In the genomic region with DNA sequence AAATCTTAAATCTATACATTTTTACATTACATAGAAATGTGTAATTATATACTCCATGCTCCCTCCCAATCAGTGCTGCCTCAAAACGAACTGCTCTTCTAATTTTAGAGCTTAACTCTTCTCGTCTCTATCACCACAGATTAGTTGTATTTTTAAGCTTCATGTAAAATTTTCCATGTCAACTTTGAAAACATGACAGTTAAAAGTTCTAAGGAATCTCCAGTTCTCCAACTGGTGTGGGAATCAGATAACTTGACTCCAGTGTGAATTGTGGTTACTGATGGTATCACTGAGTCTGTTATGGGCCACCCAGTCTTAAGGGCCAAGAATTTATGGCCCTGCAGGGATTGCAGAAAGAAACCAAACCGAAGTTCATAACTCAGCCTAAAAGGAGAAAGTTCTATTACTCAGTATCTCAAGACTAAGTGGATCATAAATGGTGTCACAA, we compare ENCODE assay signal across 9 cellular contexts. TPM values are rescaled to one million over a fixed set of nuclear protein-coding genes. Genes with fewer than 3 reads are reported as not detected.
DNase-seq lines count a peak whose midpoint lies in the region; ATAC-seq, FAIRE-seq and TF ChIP-seq lines count a peak whose summit lies in the region.
"Had no signal": no experiment of that assay in that cellular context is flagged by ENCODE, and none has a peak within 500 bp of the region (broad histone marks: within the 10 kb centered on the region; RNA-seq: fewer than 3 reads in every experiment).

No MANE protein-coding gene starts in this region.

- peaks cover 37% of the 10 kb centered on the region for H3K79me2 ChIP-seq in keratinocyte (ENCODE audit: control insufficient read depth, insufficient read depth, low read length)

- no peak for DNase-seq in activated CD4-positive, alpha-beta T cell treated with anti-CD3 and anti-CD28 coated beads, Interleukin-2, amount 10 ng/mL, durations not matched to agents 7 days and 5 days
- DNase-seq in activated CD4-positive, alpha-beta T cell treated with anti-CD3 and anti-CD28 coated beads, Interleukin-2, amount 50 U/mL, for 1 hour: no peak
- DNase-seq in activated CD4-positive, alpha-beta memory T cell treated with anti-CD3 and anti-CD28 coated beads for 36 hours: no peak
- DNase-seq in keratinocyte (ENCODE audit: low read depth, low spot score) (no peak), suprapubic skin (ENCODE audit: low spot score in 2 of 2) (no peak), KG1 (lab: John Stamatoyannopoulos, UW) (no peak), NCI-H2171 (lab: John Stamatoyannopoulos, UW) (no peak)

- TF ChIP-seq POLR2A in suprapubic skin (IDR thresholded peaks at IDR 0.05): no peak

- WGBS in suprapubic skin: 9% methylated on average over 3 of the region's 3 CpGs

- no peak for ATAC-seq in HG03280 (IDR thresholded peaks at IDR 0.05; ENCODE audit: unreplicated experiment)

- H3K27ac ChIP-seq in keratinocyte (ENCODE audit: control insufficient read depth, insufficient read depth, low read length): peak overlapping the region; percentile 100
- peak overlapping the region; percentile 95 for H3K27ac ChIP-seq in suprapubic skin

- peak overlapping the region; percentile 99 for H3K9ac ChIP-seq in keratinocyte (ENCODE audit: control insufficient read depth, extremely low read depth, insufficient read depth, low read length)

- TF ChIP-seq CTCF in keratinocyte (optimal IDR thresholded peaks at IDR 0.05 in 1 of 3, IDR thresholded peaks at IDR 0.05 in 1 of 3, conservative IDR thresholded peaks at IDR 0.05 in 1 of 3; ENCODE audit: extremely low read depth in 1 of 3, insufficient read depth in 2 of 3, low read length in 3 of 3) (no peak), suprapubic skin (IDR thresholded peaks at IDR 0.05) (no peak)

- no peaks in the 10 kb centered on the region for H3K27me3 Mint-ChIP-seq in activated CD4-positive, alpha-beta T cell treated with anti-CD3 and anti-CD28 coated beads, Interleukin-2, amount 10 ng/mL, durations not matched to agents 7 days and 5 days
- no peaks in the 10 kb centered on the region for H3K27me3 Mint-ChIP-seq in activated CD4-positive, alpha-beta memory T cell treated with anti-CD3 and anti-CD28 coated beads for 36 hours

- FAIRE-seq in keratinocyte (lab: Jason Lieb, UNC): no peak

- POLR2A ChIA-PET in activated CD4-positive, alpha-beta T cell treated with anti-CD3 and anti-CD28 coated beads, Interleukin-2, amount 10 ng/mL, durations not matched to agents 7 days and 5 days (lab: Charles Lee): interaction anchor here (0.7 to 1.7 kb wide), 2 partner anchors 42 to 47 kb away, joined by 3 to 14 read pairs; no protein-coding TSS in a partner anchor
- POLR2A ChIA-PET in activated CD4-positive, alpha-beta memory T cell treated with anti-CD3 and anti-CD28 coated beads for 36 hours (lab: Charles Lee): interaction anchor here (0.7 to 5.8 kb wide), 6 partner anchors 8 to 681 kb away, joined by 3 to 202 read pairs (median 4); a partner anchor contains a TSS

- peaks cover 58% of the 10 kb centered on the region for H3K4me1 Mint-ChIP-seq in activated CD4-positive, alpha-beta T cell treated with anti-CD3 and anti-CD28 coated beads, Interleukin-2, amount 10 ng/mL, durations not matched to agents 7 days and 5 days
- H3K4me1 Mint-ChIP-seq in activated CD4-positive, alpha-beta memory T cell treated with anti-CD3 and anti-CD28 coated beads for 36 hours (ENCODE audit: low read depth): peaks cover 67% of the 10 kb centered on the region

- peaks cover 3% of the 10 kb centered on the region for H3K36me3 Mint-ChIP-seq in activated CD4-positive, alpha-beta T cell treated with anti-CD3 and anti-CD28 coated beads, Interleukin-2, amount 10 ng/mL, durations not matched to agents 7 days and 5 days (ENCODE audit: low read depth)
- H3K36me3 Mint-ChIP-seq in activated CD4-positive, alpha-beta memory T cell treated with anti-CD3 and anti-CD28 coated beads for 36 hours: peaks cover 16% of the 10 kb centered on the region

- peak overlapping the region; percentile 100 for H3K27ac Mint-ChIP-seq in activated CD4-positive, alpha-beta T cell treated with anti-CD3 and anti-CD28 coated beads, Interleukin-2, amount 10 ng/mL, durations not matched to agents 7 days and 5 days
- peak overlapping the region; percentile 100 for H3K27ac Mint-ChIP-seq in activated CD4-positive, alpha-beta memory T cell treated with anti-CD3 and anti-CD28 coated beads for 36 hours

- H3K4me1 ChIP-seq in keratinocyte (ENCODE audit: control insufficient read depth, extremely low read depth, insufficient read depth, low read length) (peaks cover 71% of the 10 kb centered on the region), suprapubic skin (peaks cover 88% of the 10 kb centered on the region)

- H2AFZ ChIP-seq in keratinocyte (ENCODE audit: control insufficient read depth, low read length): no peak overlapping the region

- no peaks in the 10 kb centered on the region for H3K9me3 Mint-ChIP-seq in activated CD4-positive, alpha-beta T cell treated with anti-CD3 and anti-CD28 coated beads, Interleukin-2, amount 10 ng/mL, durations not matched to agents 7 days and 5 days
- no peaks in the 10 kb centered on the region for H3K9me3 Mint-ChIP-seq in activated CD4-positive, alpha-beta memory T cell treated with anti-CD3 and anti-CD28 coated beads for 36 hours

- H3K27me3 ChIP-seq in keratinocyte (ENCODE audit: control insufficient read depth, extremely low read depth, insufficient read depth, low read length) (no peaks in the 10 kb centered on the region), suprapubic skin (no peaks in the 10 kb centered on the region)

- TF ChIP-seq EP300 in suprapubic skin (IDR thresholded peaks at IDR 0.05): no peak

- no peaks in the 10 kb centered on the region for H3K9me3 ChIP-seq in keratinocyte (ENCODE audit: control insufficient read depth, low read depth, low read length)
- H3K9me3 ChIP-seq in suprapubic skin: no peaks in the 10 kb centered on the region
- H3K9me3 ChIP-seq: HAP-1 had no signal

- intact Hi-C loops in activated CD4-positive, alpha-beta memory T cell treated with anti-CD3 and anti-CD28 coated beads for 36 hours (cut with micrococcal nuclease): loop anchor here (2.0 to 5.0 kb wide), 2 partner anchors 115 to 606 kb away; no protein-coding TSS in a partner anchor

- dilution Hi-C loops in keratinocyte (cut with MboI; ENCODE audit: extremely low pct_ligation_motif_present, low sequenced_read_pairs): no loop called here

- H3K9me1 ChIP-seq in keratinocyte (ENCODE audit: control insufficient read depth, extremely low read depth, insufficient read depth, low read length): no peaks in the 10 kb centered on the region

- H3K4me3 ChIP-seq in keratinocyte (ENCODE audit: control insufficient read depth in 2 of 3, extremely low read depth in 1 of 3, insufficient read depth in 2 of 3, low read depth in 1 of 3, low read length in 3 of 3): no peak overlapping the region
- H3K4me3 ChIP-seq in suprapubic skin: no peak overlapping the region
- H3K4me3 ChIP-seq: HAP-1 had no signal

- H3K4me2 ChIP-seq in keratinocyte (ENCODE audit: control insufficient read depth, extremely low read depth, insufficient read depth, low read depth, low read length): peak overlapping the region; percentile 98

- CTCF ChIA-PET in activated CD4-positive, alpha-beta T cell treated with anti-CD3 and anti-CD28 coated beads, Interleukin-2, amount 10 ng/mL, durations not matched to agents 7 days and 5 days (lab: Charles Lee): interaction anchor here (0.9 to 9.3 kb wide), 14 partner anchors 10 to 549 kb away, joined by 3 to 120 read pairs (median 6); a partner anchor contains a TSS
- CTCF ChIA-PET in activated CD4-positive, alpha-beta memory T cell treated with anti-CD3 and anti-CD28 coated beads for 36 hours (lab: Charles Lee): interaction anchor here (0.7 to 8.0 kb wide), 21 partner anchors 11 to 447 kb away, joined by 3 to 80 read pairs (median 6); a partner anchor contains a TSS

- H3K36me3 ChIP-seq in keratinocyte (ENCODE audit: control insufficient read depth in 2 of 2, extremely low read depth in 1 of 2, insufficient read depth in 2 of 2, low read length in 2 of 2) (peaks cover 1 to 5% of the 10 kb centered on the region in 2 experiments), suprapubic skin (no peaks in the 10 kb centered on the region)
- H3K36me3 ChIP-seq: HAP-1 had no signal

- no peaks in the 10 kb centered on the region for H4K20me1 ChIP-seq in keratinocyte (ENCODE audit: control insufficient read depth, extremely low read depth, insufficient read depth, low read length)

- peak overlapping the region; percentile 98 for H3K4me3 Mint-ChIP-seq in activated CD4-positive, alpha-beta T cell treated with anti-CD3 and anti-CD28 coated beads, Interleukin-2, amount 10 ng/mL, durations not matched to agents 7 days and 5 days
- H3K4me3 Mint-ChIP-seq in activated CD4-positive, alpha-beta memory T cell treated with anti-CD3 and anti-CD28 coated beads for 36 hours: peak overlapping the region; percentile 100

RNA-seq across cellular contexts. Expression of a gene that starts 31.7 kb away (rescaled TPM):
- 10 to 100 TPM; 97.4 to 98.5 TPM for total RNA-seq in activated CD4-positive, alpha-beta T cell treated with anti-CD3 and anti-CD28 coated beads, Interleukin-2, amount 10 ng/mL, durations not matched to agents 7 days and 5 days
- total RNA-seq in activated CD4-positive, alpha-beta memory T cell treated with anti-CD3 and anti-CD28 coated beads for 36 hours: 10 to 100 TPM; 92.1 to 98.6 TPM
- polyA plus RNA-seq in keratinocyte: 3.5 to 12.9 TPM (median 7.9 TPM) in 3 replicates
- 78.4 TPM for polyA plus RNA-seq in keratinocyte (2011; ENCODE audit: low read depth)
- polyA plus RNA-seq in keratinocyte (2011; cell fraction: cytosol; rRNA removed): 7.6 and 7.7 TPM in 2 replicates
- polyA plus RNA-seq in keratinocyte (2011; cell fraction: nucleus; rRNA removed): 31.9 and 35.6 TPM in 2 replicates
- polyA plus RNA-seq in keratinocyte (2012; ENCODE audit: low replicate concordance): 21.5 and 27.1 TPM in 2 replicates
- polyA minus RNA-seq in keratinocyte: 36.9 to 48.3 TPM (median 41.4 TPM) in 3 replicates
- 10.4 TPM for polyA minus RNA-seq in keratinocyte (2011; cell fraction: cytosol; rRNA and poly(A)+ RNA removed)
- polyA minus RNA-seq in keratinocyte (2011; cell fraction: nucleus; rRNA and poly(A)+ RNA removed): 39.3 and 68.7 TPM in 2 replicates
- 100 to 1,000 TPM in 2 of 4 donors, 10 to 100 TPM in 2; 93.9 to 208 (median 118) TPM for total RNA-seq in suprapubic skin
